ENCODE assay signal across 8 cellular contexts in the genomic region with DNA sequence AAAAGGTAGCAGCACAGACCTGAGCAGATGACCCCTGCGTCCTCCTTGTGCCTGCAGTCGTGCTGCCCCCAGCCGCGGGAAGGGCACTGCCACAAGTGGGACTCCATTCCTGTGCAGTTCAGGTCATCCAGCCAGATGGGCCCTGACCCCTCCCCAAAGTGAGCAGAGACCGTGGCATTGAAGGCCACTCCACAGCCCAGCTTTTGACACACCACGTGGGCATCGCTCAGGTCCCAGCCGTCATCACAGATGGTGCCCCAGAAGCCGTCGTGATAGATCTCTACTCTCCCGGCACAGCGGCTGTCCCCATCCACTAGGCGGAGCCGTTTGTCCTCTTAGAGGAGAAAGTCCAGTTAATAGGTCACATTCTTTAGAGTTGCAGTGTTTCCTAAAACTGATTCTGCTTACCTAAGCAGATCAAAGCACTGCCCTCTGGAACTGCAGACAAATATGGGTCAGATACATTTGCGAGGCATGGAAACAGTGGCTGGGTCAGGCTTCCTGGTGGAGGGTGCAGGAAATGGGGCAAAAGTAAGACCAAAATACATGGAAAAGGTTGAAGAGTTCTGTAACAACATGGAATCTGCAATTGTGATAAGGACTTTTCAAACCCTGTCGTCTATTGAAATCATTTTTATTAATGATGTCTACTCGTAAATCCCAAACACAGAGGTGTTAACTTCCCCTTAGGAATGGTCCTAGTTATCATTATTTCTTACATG.
A peak's percentile ranks its signal among the peaks of the same experiment; 100 is the strongest.
DNase-seq lines count a peak whose midpoint lies in the region; ATAC-seq and TF ChIP-seq lines count a peak whose summit lies in the region.

No MANE protein-coding gene starts in this region.

- no peak overlapping the region for H2AFZ ChIP-seq in fibroblast of lung (ENCODE audit: low read length)

- TF ChIP-seq CTCF in fibroblast of lung (conservative IDR thresholded peaks at IDR 0.05 in 1 of 2, IDR thresholded peaks at IDR 0.05 in 1 of 2; ENCODE audit: low read depth in 1 of 2, low read length in 2 of 2) (peak; percentile 28 to 45), progenitor cell of endocrine pancreas (IDR thresholded peaks at IDR 0.05; ENCODE audit: unreplicated experiment) (peak; percentile 61), esophagus squamous epithelium (IDR thresholded peaks at IDR 0.05) (peak in 2 of 6 experiments; percentile 9 to 31)

- H3K9me3 ChIP-seq in fibroblast of lung (ENCODE audit: control insufficient read depth, insufficient read depth, low read depth, low read length) (no peaks in the 10 kb centered on the region), esophagus squamous epithelium (no peaks in the 10 kb centered on the region)

- H3K27me3 ChIP-seq in fibroblast of lung (ENCODE audit: control insufficient read depth, insufficient read depth, low read length) = no peaks in the 10 kb centered on the region
- no peaks in the 10 kb centered on the region for H3K27me3 ChIP-seq in esophagus squamous epithelium

- TF ChIP-seq POLR2A in esophagus squamous epithelium (IDR thresholded peaks at IDR 0.05) = no peak

- no peak overlapping the region for H3K27ac Mint-ChIP-seq in progenitor cell of endocrine pancreas

- H3K36me3 Mint-ChIP-seq in progenitor cell of endocrine pancreas (ENCODE audit: insufficient read depth) = no peaks in the 10 kb centered on the region

- intact Hi-C loops in esophagus squamous epithelium (cut with DNase I) = no loop called here

- no peaks in the 10 kb centered on the region for H4K20me1 ChIP-seq in fibroblast of lung (ENCODE audit: control insufficient read depth, extremely low read depth, insufficient read depth, low read length)

- peaks cover 4% of the 10 kb centered on the region for H3K9me3 Mint-ChIP-seq in progenitor cell of endocrine pancreas (ENCODE audit: low read depth)

- H3K27ac ChIP-seq in fibroblast of lung (ENCODE audit: insufficient read depth, low read length) (no peak overlapping the region), esophagus squamous epithelium (no peak overlapping the region)

- WGBS in esophagus squamous epithelium, 2 donors = 39 to 41% methylated on average over 12 to 17 of the region's 17 CpGs

- no peak overlapping the region for H3K4me3 Mint-ChIP-seq in progenitor cell of endocrine pancreas (ENCODE audit: low read depth)

- no peak overlapping the region for H3K4me2 ChIP-seq in fibroblast of lung (ENCODE audit: extremely low read depth, insufficient read depth, low read length)

- no peaks in the 10 kb centered on the region for H3K27me3 Mint-ChIP-seq in progenitor cell of endocrine pancreas

- no peak overlapping the region for H3K9ac ChIP-seq in fibroblast of lung (ENCODE audit: insufficient read depth, low read length)

- H3K4me1 Mint-ChIP-seq in progenitor cell of endocrine pancreas (ENCODE audit: low read depth) = peaks cover 2% of the 10 kb centered on the region

- H3K4me3 ChIP-seq in fibroblast of lung (replicated peaks in 1 of 4; ENCODE audit: control extremely low read depth in 1 of 4, insufficient read depth in 1 of 4, low read depth in 3 of 4, low read length in 4 of 4) (no peak overlapping the region), esophagus squamous epithelium (no peak overlapping the region)

- ATAC-seq in HG02571 (IDR thresholded peaks at IDR 0.05; ENCODE audit: unreplicated experiment) = no peak

- DNase-seq in COR-L47 (lab: John Stamatoyannopoulos, UW) (peak; percentile 2), HCEC 1CT (peak; percentile 60), RPMI7951 (ENCODE audit: low read depth) (peak; percentile 72), fibroblast of lung (ENCODE audit: low read depth in 2 of 2) (peak in 1 of 2 donors; percentile 14), progenitor cell of endocrine pancreas (ENCODE audit: low spot score, unreplicated experiment) (no peak), middle frontal gyrus (ENCODE audit: extremely low spot score, low spot score) (no peak), esophagus squamous epithelium (lab: John Stamatoyannopoulos, UW) (no peak)

- H3K79me2 ChIP-seq in fibroblast of lung (ENCODE audit: control insufficient read depth, insufficient read depth, low read length) = no peaks in the 10 kb centered on the region

- H3K4me1 ChIP-seq in fibroblast of lung (ENCODE audit: control insufficient read depth, extremely low read depth, insufficient read depth, low read length) (no peaks in the 10 kb centered on the region), esophagus squamous epithelium (no peaks in the 10 kb centered on the region)

- H3K36me3 ChIP-seq in fibroblast of lung (ENCODE audit: control insufficient read depth, insufficient read depth, low read length) (no peaks in the 10 kb centered on the region), esophagus squamous epithelium (no peaks in the 10 kb centered on the region)

Comparison
In these comparisons a context has a peak if more than half of its experiments do, and no peak if none do; other contexts are left out.
1. DNase-seq: peak in COR-L47 (single experiment), HCEC 1CT (single experiment) and RPMI7951 (single experiment); none in progenitor cell of endocrine pancreas (single experiment), middle frontal gyrus (single experiment) and esophagus squamous epithelium (single experiment).